8 cellular contexts compared by ENCODE assay signal in the genomic region with DNA sequence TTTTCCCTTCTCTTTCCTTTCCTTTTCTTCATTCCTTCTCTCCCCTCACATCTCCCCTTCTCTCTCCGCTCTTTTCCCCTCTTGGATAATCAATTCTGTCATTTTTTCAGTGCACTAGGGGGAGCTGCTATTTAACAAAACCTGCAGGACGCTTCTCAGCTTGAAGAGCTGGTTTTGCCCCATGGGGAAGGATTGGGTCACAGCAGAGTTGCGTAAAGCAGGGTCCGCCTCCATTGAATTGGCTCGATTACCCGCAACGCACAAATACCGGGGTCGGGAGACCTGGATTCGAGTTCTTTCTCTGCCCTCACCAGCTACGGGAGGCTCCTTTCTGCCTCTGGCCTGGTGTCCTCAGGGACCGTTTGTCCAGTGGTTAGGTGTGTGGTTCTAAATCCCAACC. TPM values are rescaled to one million over a fixed set of nuclear protein-coding genes. Genes with fewer than 3 reads are reported as not detected.
DNase-seq lines count a peak whose midpoint lies in the region; ATAC-seq and TF ChIP-seq lines count a peak whose summit lies in the region.

No MANE protein-coding gene starts in this region.

- H3K4me3 ChIP-seq in dorsolateral prefrontal cortex (peak overlapping the region in 3 of 59 donors; percentile 16 to 22 (median 18)), neural progenitor cell (no peak overlapping the region), ovary (no peak overlapping the region)

- TF ChIP-seq EP300 in ovary (IDR thresholded peaks at IDR 0.05): no peak

- H3K4me3 Mint-ChIP-seq in neural progenitor cell: no peak overlapping the region

- H3K36me3 ChIP-seq in neural progenitor cell (no peaks in the 10 kb centered on the region), ovary (no peaks in the 10 kb centered on the region)

- no peaks in the 10 kb centered on the region for H3K36me3 Mint-ChIP-seq in neural progenitor cell

- no peaks in the 10 kb centered on the region for H3K9me3 Mint-ChIP-seq in neural progenitor cell

- intact Hi-C loops in dorsolateral prefrontal cortex (cut with DNase I): no loop called here
- intact Hi-C loops in ovary (cut with DNase I): no loop called here

- H3K4me1 ChIP-seq in neural progenitor cell (peaks cover 24% of the 10 kb centered on the region), ovary (ENCODE audit: insufficient read depth) (peaks cover 6% of the 10 kb centered on the region)

- H3F3A ChIP-seq in neural progenitor cell (ENCODE audit: low read depth): peaks cover 13% of the 10 kb centered on the region

- no peak for ATAC-seq in GM19351 (IDR thresholded peaks at IDR 0.05; ENCODE audit: unreplicated experiment)
- no peak for ATAC-seq in HG03280 (IDR thresholded peaks at IDR 0.05; ENCODE audit: unreplicated experiment)

- H3K9me3 ChIP-seq in neural progenitor cell (ENCODE audit: low read depth) (no peaks in the 10 kb centered on the region), ovary (no peaks in the 10 kb centered on the region)

- H3K79me2 ChIP-seq in neural progenitor cell (ENCODE audit: low read depth): no peaks in the 10 kb centered on the region

- peaks cover 2% of the 10 kb centered on the region for H3K27me3 Mint-ChIP-seq in neural progenitor cell (ENCODE audit: insufficient read depth, low read depth)

- peaks cover 13% of the 10 kb centered on the region for H3K4me1 Mint-ChIP-seq in neural progenitor cell

- DNase-seq in GM10266 (ENCODE audit: extremely low spot score): no peak
- DNase-seq in NCI-H524 (lab: John Stamatoyannopoulos, UW): peak; percentile 77 to 86
- DNase-seq in dorsolateral prefrontal cortex: peak in 1 of 10 donors; percentile 30
- DNase-seq in neural progenitor cell (ENCODE audit: low spot score): peak; percentile 69
- DNase-seq in ovary: no peak
- DNase-seq in activated naive CD4-positive, alpha-beta T cell (lab: John Stamatoyannopoulos, UW): no peak

- no peak for TF ChIP-seq POLR2A in ovary (IDR thresholded peaks at IDR 0.05)

- H3K9ac ChIP-seq in neural progenitor cell: no peak overlapping the region

- no peaks in the 10 kb centered on the region for H4K20me1 ChIP-seq in neural progenitor cell (ENCODE audit: low read depth)

- peaks cover 0 to 6% (median 0%) of the 10 kb centered on the region in 45 donors for H3K27me3 ChIP-seq in dorsolateral prefrontal cortex
- peaks cover 19% of the 10 kb centered on the region for H3K27me3 ChIP-seq in neural progenitor cell
- no peaks in the 10 kb centered on the region for H3K27me3 ChIP-seq in ovary

- TF ChIP-seq CTCF in GM10266 (IDR thresholded peaks at IDR 0.05; ENCODE audit: control insufficient read depth, insufficient read depth, low read depth, missing control alignments) (peak; percentile 17), dorsolateral prefrontal cortex (IDR thresholded peaks at IDR 0.05 in 54 of 56, conservative IDR thresholded peaks at IDR 0.05 in 2 of 56; ENCODE audit: low read depth in 1 of 56, partially characterized antibody in 56 of 56) (peak in 54 of 56 donors; percentile 13 to 69 (median 48)), neural progenitor cell (IDR thresholded peaks at IDR 0.05) (peak; percentile 59), ovary (IDR thresholded peaks at IDR 0.05) (no peak)

- no peak overlapping the region for H3K27ac Mint-ChIP-seq in neural progenitor cell

- peak overlapping the region; percentile 53 for H2AFZ ChIP-seq in neural progenitor cell (replicated peaks)

- H3K27ac ChIP-seq in dorsolateral prefrontal cortex (peak overlapping the region in 11 of 59 donors; percentile 27 to 75 (median 65)), neural progenitor cell (no peak overlapping the region), ovary (no peak overlapping the region)

- 43 to 54% (median 54%) methylated on average over 12 of the region's 12 CpGs for WGBS in ovary, 3 donors

- H3K4me2 ChIP-seq in neural progenitor cell: peak overlapping the region; percentile 4

RNA-seq across cellular contexts. Expression of gene CHGA, which starts 42.1 kb away (rescaled TPM):
- total RNA-seq in dorsolateral prefrontal cortex: 100 to 1,000 TPM; 128 to 561 (median 344) TPM
- total RNA-seq in neural progenitor cell (ENCODE audit: low replicate concordance): 0.77 TPM in 1 of 2 replicates, not detected in the other
- total RNA-seq in ovary: 1 to 10 TPM in 2 of 7 donors, under 1 TPM in 3, not detected in 2; 0.48 to 1.6 (median 0.69) TPM
- under 1 TPM; 0.13 to 0.15 TPM for polyA plus RNA-seq in ovary

Comparison
In these comparisons a context has a peak if more than half of its experiments do, and no peak if none do; other contexts are left out.
1. DNase-seq: peak in NCI-H524 (2 of 2) and neural progenitor cell (single experiment); none in GM10266 (single experiment), ovary (0 of 5) and activated naive CD4-positive, alpha-beta T cell (0 of 4).
2. CTCF ChIP-seq: peak in GM10266 (single experiment), dorsolateral prefrontal cortex (54 of 56) and neural progenitor cell (single experiment); none in ovary (0 of 3).
3. RNA of gene CHGA, which starts 42.1 kb away (total RNA-seq): 128 to 561 TPM in dorsolateral prefrontal cortex; 0.48 to 1.6 TPM in ovary and 0.77 TPM in neural progenitor cell; every median in the first group is over 10 times any median in the second.